Comparison of ENCODE assay signal across 13 cellular contexts in the genomic region with DNA sequence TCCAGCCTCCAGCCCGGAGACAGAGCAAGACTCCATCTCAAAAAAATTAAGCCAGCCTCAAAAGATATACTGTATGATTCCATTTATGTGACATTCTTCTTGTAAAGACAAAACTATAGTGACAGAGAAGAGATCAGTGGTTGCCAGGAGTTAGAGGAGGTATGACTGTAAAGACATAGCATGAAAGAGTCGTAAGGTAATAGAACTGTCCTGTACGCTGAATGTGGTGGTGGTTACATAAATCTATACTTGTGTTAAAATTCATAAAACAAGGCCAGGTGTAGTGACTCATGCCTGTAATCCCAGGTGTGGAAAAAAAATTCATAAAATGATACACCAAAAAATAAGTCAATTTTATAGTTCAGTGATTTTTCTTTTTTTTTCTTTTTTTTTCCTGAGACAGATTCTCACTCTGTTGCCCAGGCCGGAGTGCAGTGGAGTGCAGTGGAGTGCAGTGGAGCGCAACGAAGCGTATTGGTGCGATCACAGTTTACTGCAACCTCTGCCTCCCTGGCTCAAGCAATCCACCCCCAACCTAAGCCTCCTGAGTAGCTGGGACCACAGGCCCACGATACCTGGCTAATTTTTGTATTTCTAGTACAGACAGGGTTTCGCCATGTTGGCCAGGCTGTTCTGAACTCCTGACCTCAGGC.
A peak's percentile ranks its signal among the peaks of the same experiment; 100 is the strongest.
DNase-seq lines count a peak whose midpoint lies in the region; ATAC-seq and TF ChIP-seq lines count a peak whose summit lies in the region.
"Had no signal": no experiment of that assay in that cellular context is flagged by ENCODE, and none has a peak within 500 bp of the region (broad histone marks: within the 10 kb centered on the region; RNA-seq: fewer than 3 reads in every experiment).

No MANE protein-coding gene starts in this region.

- no peaks in the 10 kb centered on the region for H3K36me3 Mint-ChIP-seq in CD8-positive, alpha-beta memory T cell
- H3K36me3 Mint-ChIP-seq: activated naive CD8-positive, alpha-beta T cell treated with anti-CD3 and anti-CD28 coated beads, Interleukin-2, amount 10 ng/mL, durations not matched to agents 7 days and 5 days had no signal

- TF ChIP-seq POLR2A in prostate gland (IDR thresholded peaks at IDR 0.05) = no peak

- POLR2A ChIA-PET in CD8-positive, alpha-beta memory T cell (lab: Charles Lee) = no interaction called here

- H3K27me3 ChIP-seq in CD8-positive, alpha-beta memory T cell (ENCODE audit: insufficient read depth, low read length, poor library complexity, severe bottlenecking) = no peaks in the 10 kb centered on the region
- H3K27me3 ChIP-seq in prostate gland (replicated peaks; ENCODE audit: insufficient read depth) = no peaks in the 10 kb centered on the region

- no peak overlapping the region for H3K4me3 Mint-ChIP-seq in CD8-positive, alpha-beta memory T cell
- H3K4me3 Mint-ChIP-seq: activated naive CD8-positive, alpha-beta T cell treated with anti-CD3 and anti-CD28 coated beads, Interleukin-2, amount 10 ng/mL, durations not matched to agents 7 days and 5 days; CD4-positive, alpha-beta T cell had no signal

- no peaks in the 10 kb centered on the region for H3K4me1 Mint-ChIP-seq in CD8-positive, alpha-beta memory T cell
- H3K4me1 Mint-ChIP-seq: activated naive CD8-positive, alpha-beta T cell treated with anti-CD3 and anti-CD28 coated beads, Interleukin-2, amount 10 ng/mL, durations not matched to agents 7 days and 5 days had no signal

- intact Hi-C loops in prostate gland (cut with DNase I) = no loop called here

- no peaks in the 10 kb centered on the region for H3K36me3 ChIP-seq in CD8-positive, alpha-beta memory T cell (ENCODE audit: insufficient read depth, low read length)
- H3K36me3 ChIP-seq in prostate gland = no peaks in the 10 kb centered on the region

- H3K9me3 Mint-ChIP-seq in CD8-positive, alpha-beta memory T cell = peaks cover 0 to 2% (median 0%) of the 10 kb centered on the region in 5 donors
- H3K9me3 Mint-ChIP-seq: activated naive CD8-positive, alpha-beta T cell treated with anti-CD3 and anti-CD28 coated beads, Interleukin-2, amount 10 ng/mL, durations not matched to agents 7 days and 5 days; CD4-positive, alpha-beta T cell had no signal

- peaks cover 2 to 13% of the 10 kb centered on the region in 2 donors for H3K27me3 Mint-ChIP-seq in CD8-positive, alpha-beta memory T cell

- ATAC-seq in GM18502 (IDR thresholded peaks at IDR 0.05; ENCODE audit: poor library complexity, unreplicated experiment) = peak; percentile 96
- ATAC-seq in GM21390 (IDR thresholded peaks at IDR 0.05; ENCODE audit: unreplicated experiment) = peak; percentile 96
- ATAC-seq in HG03060 (IDR thresholded peaks at IDR 0.05; ENCODE audit: low read depth, unreplicated experiment) = peak; percentile 89

- CTCF ChIA-PET in CD8-positive, alpha-beta memory T cell (lab: Charles Lee) = no interaction called here

- H3K4me1 ChIP-seq in CD8-positive, alpha-beta memory T cell (ENCODE audit: insufficient read depth, low read length) = no peaks in the 10 kb centered on the region
- no peaks in the 10 kb centered on the region for H3K4me1 ChIP-seq in prostate gland (replicated peaks)

- H3K27ac Mint-ChIP-seq in CD8-positive, alpha-beta memory T cell = no peak overlapping the region
- H3K27ac Mint-ChIP-seq: activated naive CD8-positive, alpha-beta T cell treated with anti-CD3 and anti-CD28 coated beads, Interleukin-2, amount 10 ng/mL, durations not matched to agents 7 days and 5 days; CD4-positive, alpha-beta T cell had no signal

- no peaks in the 10 kb centered on the region for H3K9me3 ChIP-seq in CD8-positive, alpha-beta memory T cell (ENCODE audit: low read length)
- H3K9me3 ChIP-seq in prostate gland = no peaks in the 10 kb centered on the region

- WGBS in prostate gland = 84% methylated on average over 10 of the region's 10 CpGs

- no peak for TF ChIP-seq CTCF in prostate gland (IDR thresholded peaks at IDR 0.05)

- no peak overlapping the region for H3K4me3 ChIP-seq in CD8-positive, alpha-beta memory T cell (ENCODE audit: low read length)
- no peak overlapping the region for H3K4me3 ChIP-seq in prostate gland

- H3K27ac ChIP-seq in angular gyrus (ENCODE audit: low read depth, low read length) = peak overlapping the region; percentile 88
- H3K27ac ChIP-seq in CD8-positive, alpha-beta memory T cell (ENCODE audit: low read depth, low read length) = no peak overlapping the region
- no peak overlapping the region for H3K27ac ChIP-seq in prostate gland

- no peak for DNase-seq in CD8-positive, alpha-beta memory T cell
- no peak for DNase-seq in stimulated activated CD4-positive, alpha-beta T cell treated with anti-CD3 and anti-CD28 coated beads, Interleukin-4, amount 100 ng/mL, for 4 hours
- DNase-seq in cerebellar nuclear complex (lab: John Stamatoyannopoulos, UW) (no peak), prostate gland (ENCODE audit: low spot score) (no peak)
- DNase-seq: activated CD4-positive, alpha-beta T cell treated with anti-CD3 and anti-CD28 coated beads for 4 hours; activated naive CD8-positive, alpha-beta T cell treated with anti-CD3 and anti-CD28 coated beads, Interleukin-2, amount 10 ng/mL, durations not matched to agents 7 days and 5 days; CD4-positive, alpha-beta T cell; NCI-H2029 treated with DMSO at 0.1 percent for 48 hours; SHP77 had no signal
